Comparison of ENCODE assay signal across 1 cellular context in the genomic region with DNA sequence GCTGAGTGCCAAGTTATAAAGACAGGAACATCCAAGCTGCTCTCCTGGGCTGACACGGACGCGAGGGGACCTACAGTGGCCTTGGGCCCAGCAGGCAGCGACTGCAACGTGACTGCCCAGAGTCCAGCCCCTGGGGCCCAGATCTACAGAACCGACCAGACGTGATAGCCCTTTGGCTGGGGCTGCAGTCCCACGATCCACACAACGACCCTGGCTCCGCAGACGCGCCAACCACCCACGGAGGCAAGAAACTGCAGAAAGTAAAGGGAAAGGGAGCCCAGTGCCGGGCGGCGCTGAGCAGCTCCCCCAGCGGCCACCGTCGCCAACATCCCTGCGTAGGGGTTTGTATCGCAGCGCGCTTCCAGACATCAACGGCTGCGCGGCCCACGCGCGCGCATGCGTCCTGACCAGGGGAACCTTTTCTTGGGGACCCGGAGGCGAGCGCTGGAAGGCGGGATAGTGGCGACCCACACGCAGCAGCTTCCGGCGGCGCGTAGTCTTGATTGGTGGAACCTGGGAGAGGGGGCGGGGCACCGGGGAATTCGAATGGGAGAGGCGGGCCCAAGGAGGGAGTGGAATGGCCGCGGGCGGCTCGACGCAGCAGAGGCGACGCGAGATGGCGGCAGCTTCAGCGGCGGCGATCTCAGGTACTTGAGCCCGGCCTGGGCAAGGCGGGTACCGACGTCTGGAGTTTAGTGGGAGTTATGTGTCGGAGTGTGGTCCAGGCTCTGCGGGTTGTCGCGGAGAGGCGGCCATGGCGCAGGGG.
TF ChIP-seq lines count a peak whose summit lies in the region.

A gene (plus strand): TSS at position 569 of the 766 bp plus-strand sequence. CDS start 9 bp downstream, at position 578.

TF ChIP-seq in HepG2, 621 proteins besides CTCF, POLR2A, EP300 and RAD21 (continued from another document and continues in another):
- TF ChIP-seq, protein P1, sequence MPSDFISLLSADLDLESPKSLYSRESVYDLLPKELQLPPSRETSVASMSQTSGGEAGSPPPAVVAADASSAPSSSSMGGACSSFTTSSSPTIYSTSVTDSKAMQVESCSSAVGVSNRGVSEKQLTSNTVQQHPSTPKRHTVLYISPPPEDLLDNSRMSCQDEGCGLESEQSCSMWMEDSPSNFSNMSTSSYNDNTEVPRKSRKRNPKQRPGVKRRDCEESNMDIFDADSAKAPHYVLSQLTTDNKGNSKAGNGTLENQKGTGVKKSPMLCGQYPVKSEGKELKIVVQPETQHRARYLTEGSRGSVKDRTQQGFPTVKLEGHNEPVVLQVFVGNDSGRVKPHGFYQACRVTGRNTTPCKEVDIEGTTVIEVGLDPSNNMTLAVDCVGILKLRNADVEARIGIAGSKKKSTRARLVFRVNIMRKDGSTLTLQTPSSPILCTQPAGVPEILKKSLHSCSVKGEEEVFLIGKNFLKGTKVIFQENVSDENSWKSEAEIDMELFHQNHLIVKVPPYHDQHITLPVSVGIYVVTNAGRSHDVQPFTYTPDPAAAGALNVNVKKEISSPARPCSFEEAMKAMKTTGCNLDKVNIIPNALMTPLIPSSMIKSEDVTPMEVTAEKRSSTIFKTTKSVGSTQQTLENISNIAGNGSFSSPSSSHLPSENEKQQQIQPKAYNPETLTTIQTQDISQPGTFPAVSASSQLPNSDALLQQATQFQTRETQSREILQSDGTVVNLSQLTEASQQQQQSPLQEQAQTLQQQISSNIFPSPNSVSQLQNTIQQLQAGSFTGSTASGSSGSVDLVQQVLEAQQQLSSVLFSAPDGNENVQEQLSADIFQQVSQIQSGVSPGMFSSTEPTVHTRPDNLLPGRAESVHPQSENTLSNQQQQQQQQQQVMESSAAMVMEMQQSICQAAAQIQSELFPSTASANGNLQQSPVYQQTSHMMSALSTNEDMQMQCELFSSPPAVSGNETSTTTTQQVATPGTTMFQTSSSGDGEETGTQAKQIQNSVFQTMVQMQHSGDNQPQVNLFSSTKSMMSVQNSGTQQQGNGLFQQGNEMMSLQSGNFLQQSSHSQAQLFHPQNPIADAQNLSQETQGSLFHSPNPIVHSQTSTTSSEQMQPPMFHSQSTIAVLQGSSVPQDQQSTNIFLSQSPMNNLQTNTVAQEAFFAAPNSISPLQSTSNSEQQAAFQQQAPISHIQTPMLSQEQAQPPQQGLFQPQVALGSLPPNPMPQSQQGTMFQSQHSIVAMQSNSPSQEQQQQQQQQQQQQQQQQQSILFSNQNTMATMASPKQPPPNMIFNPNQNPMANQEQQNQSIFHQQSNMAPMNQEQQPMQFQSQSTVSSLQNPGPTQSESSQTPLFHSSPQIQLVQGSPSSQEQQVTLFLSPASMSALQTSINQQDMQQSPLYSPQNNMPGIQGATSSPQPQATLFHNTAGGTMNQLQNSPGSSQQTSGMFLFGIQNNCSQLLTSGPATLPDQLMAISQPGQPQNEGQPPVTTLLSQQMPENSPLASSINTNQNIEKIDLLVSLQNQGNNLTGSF (CRISPR knock-in tag; IDR thresholded peaks at IDR 0.05) = peak; percentile 33; the same call in 1 of the 2 replicates
- peak; percentile 93 for TF ChIP-seq SIN3A (IDR thresholded peaks at IDR 0.05; ENCODE audit: borderline replicate concordance, low read depth, low read length)
- TF ChIP-seq ZSCAN31 (CRISPR knock-in tag; IDR thresholded peaks at IDR 0.05; ENCODE audit: low read depth) = peak; percentile 94
- TF ChIP-seq, protein P2, sequence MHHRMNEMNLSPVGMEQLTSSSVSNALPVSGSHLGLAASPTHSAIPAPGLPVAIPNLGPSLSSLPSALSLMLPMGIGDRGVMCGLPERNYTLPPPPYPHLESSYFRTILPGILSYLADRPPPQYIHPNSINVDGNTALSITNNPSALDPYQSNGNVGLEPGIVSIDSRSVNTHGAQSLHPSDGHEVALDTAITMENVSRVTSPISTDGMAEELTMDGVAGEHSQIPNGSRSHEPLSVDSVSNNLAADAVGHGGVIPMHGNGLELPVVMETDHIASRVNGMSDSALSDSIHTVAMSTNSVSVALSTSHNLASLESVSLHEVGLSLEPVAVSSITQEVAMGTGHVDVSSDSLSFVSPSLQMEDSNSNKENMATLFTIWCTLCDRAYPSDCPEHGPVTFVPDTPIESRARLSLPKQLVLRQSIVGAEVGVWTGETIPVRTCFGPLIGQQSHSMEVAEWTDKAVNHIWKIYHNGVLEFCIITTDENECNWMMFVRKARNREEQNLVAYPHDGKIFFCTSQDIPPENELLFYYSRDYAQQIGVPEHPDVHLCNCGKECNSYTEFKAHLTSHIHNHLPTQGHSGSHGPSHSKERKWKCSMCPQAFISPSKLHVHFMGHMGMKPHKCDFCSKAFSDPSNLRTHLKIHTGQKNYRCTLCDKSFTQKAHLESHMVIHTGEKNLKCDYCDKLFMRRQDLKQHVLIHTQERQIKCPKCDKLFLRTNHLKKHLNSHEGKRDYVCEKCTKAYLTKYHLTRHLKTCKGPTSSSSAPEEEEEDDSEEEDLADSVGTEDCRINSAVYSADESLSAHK (CRISPR knock-in tag; IDR thresholded peaks at IDR 0.05; ENCODE audit: borderline replicate concordance) = no peak
- TF ChIP-seq, protein P3, sequence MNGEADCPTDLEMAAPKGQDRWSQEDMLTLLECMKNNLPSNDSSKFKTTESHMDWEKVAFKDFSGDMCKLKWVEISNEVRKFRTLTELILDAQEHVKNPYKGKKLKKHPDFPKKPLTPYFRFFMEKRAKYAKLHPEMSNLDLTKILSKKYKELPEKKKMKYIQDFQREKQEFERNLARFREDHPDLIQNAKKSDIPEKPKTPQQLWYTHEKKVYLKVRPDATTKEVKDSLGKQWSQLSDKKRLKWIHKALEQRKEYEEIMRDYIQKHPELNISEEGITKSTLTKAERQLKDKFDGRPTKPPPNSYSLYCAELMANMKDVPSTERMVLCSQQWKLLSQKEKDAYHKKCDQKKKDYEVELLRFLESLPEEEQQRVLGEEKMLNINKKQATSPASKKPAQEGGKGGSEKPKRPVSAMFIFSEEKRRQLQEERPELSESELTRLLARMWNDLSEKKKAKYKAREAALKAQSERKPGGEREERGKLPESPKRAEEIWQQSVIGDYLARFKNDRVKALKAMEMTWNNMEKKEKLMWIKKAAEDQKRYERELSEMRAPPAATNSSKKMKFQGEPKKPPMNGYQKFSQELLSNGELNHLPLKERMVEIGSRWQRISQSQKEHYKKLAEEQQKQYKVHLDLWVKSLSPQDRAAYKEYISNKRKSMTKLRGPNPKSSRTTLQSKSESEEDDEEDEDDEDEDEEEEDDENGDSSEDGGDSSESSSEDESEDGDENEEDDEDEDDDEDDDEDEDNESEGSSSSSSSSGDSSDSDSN (CRISPR knock-in tag; IDR thresholded peaks at IDR 0.05) = peak; percentile 94
- TF ChIP-seq ARID2 (CRISPR knock-in tag; IDR thresholded peaks at IDR 0.05; ENCODE audit: borderline replicate concordance) = peak; percentile 82; the same call in 1 of the 2 replicates
- no peak; the same call in 1 of the 2 replicates for TF ChIP-seq TBX3 (IDR thresholded peaks at IDR 0.05; ENCODE audit: borderline replicate concordance)
- no peak for TF ChIP-seq ZNF20 (CRISPR knock-in tag; IDR thresholded peaks at IDR 0.05)
- TF ChIP-seq, protein P4, sequence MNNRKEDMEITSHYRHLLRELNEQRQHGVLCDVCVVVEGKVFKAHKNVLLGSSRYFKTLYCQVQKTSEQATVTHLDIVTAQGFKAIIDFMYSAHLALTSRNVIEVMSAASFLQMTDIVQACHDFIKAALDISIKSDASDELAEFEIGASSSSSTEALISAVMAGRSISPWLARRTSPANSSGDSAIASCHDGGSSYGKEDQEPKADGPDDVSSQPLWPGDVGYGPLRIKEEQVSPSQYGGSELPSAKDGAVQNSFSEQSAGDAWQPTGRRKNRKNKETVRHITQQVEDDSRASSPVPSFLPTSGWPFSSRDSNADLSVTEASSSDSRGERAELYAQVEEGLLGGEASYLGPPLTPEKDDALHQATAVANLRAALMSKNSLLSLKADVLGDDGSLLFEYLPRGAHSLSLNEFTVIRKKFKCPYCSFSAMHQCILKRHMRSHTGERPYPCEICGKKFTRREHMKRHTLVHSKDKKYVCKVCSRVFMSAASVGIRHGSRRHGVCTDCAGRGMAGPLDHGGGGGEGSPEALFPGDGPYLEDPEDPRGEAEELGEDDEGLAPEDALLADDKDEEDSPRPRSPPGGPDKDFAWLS (CRISPR knock-in tag; IDR thresholded peaks at IDR 0.05; ENCODE audit: borderline replicate concordance) = no peak
- TF ChIP-seq ZNF83 (CRISPR knock-in tag; IDR thresholded peaks at IDR 0.05; ENCODE audit: borderline replicate concordance) = peak; percentile 87; the same call in 1 of the 2 replicates
- TF ChIP-seq, protein P5, sequence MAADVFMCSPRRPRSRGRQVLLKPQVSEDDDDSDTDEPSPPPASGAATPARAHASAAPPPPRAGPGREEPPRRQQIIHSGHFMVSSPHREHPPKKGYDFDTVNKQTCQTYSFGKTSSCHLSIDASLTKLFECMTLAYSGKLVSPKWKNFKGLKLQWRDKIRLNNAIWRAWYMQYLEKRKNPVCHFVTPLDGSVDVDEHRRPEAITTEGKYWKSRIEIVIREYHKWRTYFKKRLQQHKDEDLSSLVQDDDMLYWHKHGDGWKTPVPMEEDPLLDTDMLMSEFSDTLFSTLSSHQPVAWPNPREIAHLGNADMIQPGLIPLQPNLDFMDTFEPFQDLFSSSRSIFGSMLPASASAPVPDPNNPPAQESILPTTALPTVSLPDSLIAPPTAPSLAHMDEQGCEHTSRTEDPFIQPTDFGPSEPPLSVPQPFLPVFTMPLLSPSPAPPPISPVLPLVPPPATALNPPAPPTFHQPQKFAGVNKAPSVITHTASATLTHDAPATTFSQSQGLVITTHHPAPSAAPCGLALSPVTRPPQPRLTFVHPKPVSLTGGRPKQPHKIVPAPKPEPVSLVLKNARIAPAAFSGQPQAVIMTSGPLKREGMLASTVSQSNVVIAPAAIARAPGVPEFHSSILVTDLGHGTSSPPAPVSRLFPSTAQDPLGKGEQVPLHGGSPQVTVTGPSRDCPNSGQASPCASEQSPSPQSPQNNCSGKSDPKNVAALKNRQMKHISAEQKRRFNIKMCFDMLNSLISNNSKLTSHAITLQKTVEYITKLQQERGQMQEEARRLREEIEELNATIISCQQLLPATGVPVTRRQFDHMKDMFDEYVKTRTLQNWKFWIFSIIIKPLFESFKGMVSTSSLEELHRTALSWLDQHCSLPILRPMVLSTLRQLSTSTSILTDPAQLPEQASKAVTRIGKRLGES (CRISPR knock-in tag; IDR thresholded peaks at IDR 0.05; ENCODE audit: borderline replicate concordance) = peak; percentile 69; the same call in 1 of the 2 replicates
- TF ChIP-seq MED13 (CRISPR knock-in tag; IDR thresholded peaks at IDR 0.05) = peak; percentile 91
- no peak for TF ChIP-seq ZNF841 (CRISPR knock-in tag; IDR thresholded peaks at IDR 0.05; ENCODE audit: borderline replicate concordance)
- TF ChIP-seq MEIS1 (CRISPR knock-in tag; IDR thresholded peaks at IDR 0.05; ENCODE audit: borderline replicate concordance) = 0 out of 2 replicates have a peak, but pooled peaks have one; percentile 74
- TF ChIP-seq, protein P6, sequence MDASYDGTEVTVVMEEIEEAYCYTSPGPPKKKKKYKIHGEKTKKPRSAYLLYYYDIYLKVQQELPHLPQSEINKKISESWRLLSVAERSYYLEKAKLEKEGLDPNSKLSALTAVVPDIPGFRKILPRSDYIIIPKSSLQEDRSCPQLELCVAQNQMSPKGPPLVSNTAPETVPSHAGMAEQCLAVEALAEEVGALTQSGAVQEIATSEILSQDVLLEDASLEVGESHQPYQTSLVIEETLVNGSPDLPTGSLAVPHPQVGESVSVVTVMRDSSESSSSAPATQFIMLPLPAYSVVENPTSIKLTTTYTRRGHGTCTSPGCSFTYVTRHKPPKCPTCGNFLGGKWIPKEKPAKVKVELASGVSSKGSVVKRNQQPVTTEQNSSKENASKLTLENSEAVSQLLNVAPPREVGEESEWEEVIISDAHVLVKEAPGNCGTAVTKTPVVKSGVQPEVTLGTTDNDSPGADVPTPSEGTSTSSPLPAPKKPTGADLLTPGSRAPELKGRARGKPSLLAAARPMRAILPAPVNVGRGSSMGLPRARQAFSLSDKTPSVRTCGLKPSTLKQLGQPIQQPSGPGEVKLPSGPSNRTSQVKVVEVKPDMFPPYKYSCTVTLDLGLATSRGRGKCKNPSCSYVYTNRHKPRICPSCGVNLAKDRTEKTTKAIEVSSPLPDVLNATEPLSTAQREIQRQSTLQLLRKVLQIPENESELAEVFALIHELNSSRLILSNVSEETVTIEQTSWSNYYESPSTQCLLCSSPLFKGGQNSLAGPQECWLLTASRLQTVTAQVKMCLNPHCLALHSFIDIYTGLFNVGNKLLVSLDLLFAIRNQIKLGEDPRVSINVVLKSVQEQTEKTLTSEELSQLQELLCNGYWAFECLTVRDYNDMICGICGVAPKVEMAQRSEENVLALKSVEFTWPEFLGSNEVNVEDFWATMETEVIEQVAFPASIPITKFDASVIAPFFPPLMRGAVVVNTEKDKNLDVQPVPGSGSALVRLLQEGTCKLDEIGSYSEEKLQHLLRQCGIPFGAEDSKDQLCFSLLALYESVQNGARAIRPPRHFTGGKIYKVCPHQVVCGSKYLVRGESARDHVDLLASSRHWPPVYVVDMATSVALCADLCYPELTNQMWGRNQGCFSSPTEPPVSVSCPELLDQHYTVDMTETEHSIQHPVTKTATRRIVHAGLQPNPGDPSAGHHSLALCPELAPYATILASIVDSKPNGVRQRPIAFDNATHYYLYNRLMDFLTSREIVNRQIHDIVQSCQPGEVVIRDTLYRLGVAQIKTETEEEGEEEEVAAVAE (CRISPR knock-in tag; IDR thresholded peaks at IDR 0.05; ENCODE audit: borderline replicate concordance) = 0 out of 2 replicates have a peak, but pooled peaks have one; percentile 54
- peak; percentile 94 for TF ChIP-seq SIN3B (IDR thresholded peaks at IDR 0.05; ENCODE audit: low read length)
- peak; percentile 78; the same call in 1 of the 2 replicates for TF ChIP-seq ZKSCAN8 (CRISPR knock-in tag; IDR thresholded peaks at IDR 0.05; ENCODE audit: borderline replicate concordance)
- TF ChIP-seq, protein P7, sequence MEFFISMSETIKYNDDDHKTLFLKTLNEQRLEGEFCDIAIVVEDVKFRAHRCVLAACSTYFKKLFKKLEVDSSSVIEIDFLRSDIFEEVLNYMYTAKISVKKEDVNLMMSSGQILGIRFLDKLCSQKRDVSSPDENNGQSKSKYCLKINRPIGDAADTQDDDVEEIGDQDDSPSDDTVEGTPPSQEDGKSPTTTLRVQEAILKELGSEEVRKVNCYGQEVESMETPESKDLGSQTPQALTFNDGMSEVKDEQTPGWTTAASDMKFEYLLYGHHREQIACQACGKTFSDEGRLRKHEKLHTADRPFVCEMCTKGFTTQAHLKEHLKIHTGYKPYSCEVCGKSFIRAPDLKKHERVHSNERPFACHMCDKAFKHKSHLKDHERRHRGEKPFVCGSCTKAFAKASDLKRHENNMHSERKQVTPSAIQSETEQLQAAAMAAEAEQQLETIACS (CRISPR knock-in tag; IDR thresholded peaks at IDR 0.05) = peak; percentile 82
- peak; percentile 76; the same call in 1 of the 2 replicates for TF ChIP-seq ZNF136 (CRISPR knock-in tag; IDR thresholded peaks at IDR 0.05; ENCODE audit: low read depth)
- TF ChIP-seq ZNF792 (CRISPR knock-in tag; IDR thresholded peaks at IDR 0.05) = peak; percentile 76; the same call in 1 of the 2 replicates
